8 cellular contexts compared by ENCODE assay signal in genomic region chr16:11105038-11105903, GRCh38.
DNase-seq lines count a peak whose midpoint lies in the region; ATAC-seq and TF ChIP-seq lines count a peak whose summit lies in the region.

No MANE protein-coding gene starts in this region.

- H3K27ac Mint-ChIP-seq in activated CD4-positive, alpha-beta T cell treated with anti-CD3 and anti-CD28 coated beads, Interleukin-2, amount 10 ng/mL, durations not matched to agents 7 days and 5 days = peak overlapping the region; percentile 84

- CTCF ChIA-PET in activated CD4-positive, alpha-beta T cell treated with anti-CD3 and anti-CD28 coated beads, Interleukin-2, amount 10 ng/mL, durations not matched to agents 7 days and 5 days (lab: Charles Lee) = interaction anchor here (0.6 to 2.2 kb wide), 10 partner anchors 11 to 150 kb away, joined by 3 to 11 read pairs (median 4); partner anchors contain the start of gene SOCS1

- H3K4me1 Mint-ChIP-seq in activated CD4-positive, alpha-beta T cell treated with anti-CD3 and anti-CD28 coated beads, Interleukin-2, amount 10 ng/mL, durations not matched to agents 7 days and 5 days = peaks cover 75% of the 10 kb centered on the region

- H3K4me1 ChIP-seq in foreskin keratinocyte = peaks cover 5% of the 10 kb centered on the region

- H3K27ac ChIP-seq in foreskin keratinocyte = no peak overlapping the region

- peak; percentile 73 for ATAC-seq in HG02852 (IDR thresholded peaks at IDR 0.05; ENCODE audit: unreplicated experiment)
- ATAC-seq in foreskin keratinocyte = peak; percentile 32

- peaks cover 31% of the 10 kb centered on the region for H3K36me3 Mint-ChIP-seq in activated CD4-positive, alpha-beta T cell treated with anti-CD3 and anti-CD28 coated beads, Interleukin-2, amount 10 ng/mL, durations not matched to agents 7 days and 5 days (ENCODE audit: low read depth)

- TF ChIP-seq CTCF in foreskin keratinocyte (conservative IDR thresholded peaks at IDR 0.05) (no peak), retinal pigment epithelial cell (conservative IDR thresholded peaks at IDR 0.05; ENCODE audit: low read depth, low read length) (no peak)

- no peaks in the 10 kb centered on the region for H3K27me3 Mint-ChIP-seq in activated CD4-positive, alpha-beta T cell treated with anti-CD3 and anti-CD28 coated beads, Interleukin-2, amount 10 ng/mL, durations not matched to agents 7 days and 5 days

- peak; percentile 40 for DNase-seq in activated naive CD4-positive, alpha-beta T cell treated with Interleukin-2 at 50 U/mL for 16 hours
- DNase-seq in activated naive CD4-positive, alpha-beta T cell treated with anti-CD3 and anti-CD28 coated beads, Interleukin-2, amount 50 U/mL, for 16 hours = no peak
- peak; percentile 7 for DNase-seq in NCI-H146 treated with DMSO at 0.1 percent for 48 hours (lab: John Stamatoyannopoulos, UW; ENCODE audit: unreplicated experiment)
- peak; percentile 57 for DNase-seq in activated CD4-positive, alpha-beta T cell treated with anti-CD3 and anti-CD28 coated beads, Interleukin-2, amount 10 ng/mL, durations not matched to agents 7 days and 5 days
- DNase-seq in foreskin keratinocyte = peak; percentile 48 to 70
- peak; percentile 69 for DNase-seq in retinal pigment epithelial cell (ENCODE audit: low read depth)
- DNase-seq in cerebellar cortex (ENCODE audit: low spot score) = no peak

- no peaks in the 10 kb centered on the region for H3K9me3 Mint-ChIP-seq in activated CD4-positive, alpha-beta T cell treated with anti-CD3 and anti-CD28 coated beads, Interleukin-2, amount 10 ng/mL, durations not matched to agents 7 days and 5 days

- no peak overlapping the region for H3K4me3 ChIP-seq in retinal pigment epithelial cell (ENCODE audit: low read length)

- peak overlapping the region; percentile 24 for H3K4me3 Mint-ChIP-seq in activated CD4-positive, alpha-beta T cell treated with anti-CD3 and anti-CD28 coated beads, Interleukin-2, amount 10 ng/mL, durations not matched to agents 7 days and 5 days

- H3K27me3 ChIP-seq in foreskin keratinocyte = no peaks in the 10 kb centered on the region

- POLR2A ChIA-PET in activated CD4-positive, alpha-beta T cell treated with anti-CD3 and anti-CD28 coated beads, Interleukin-2, amount 10 ng/mL, durations not matched to agents 7 days and 5 days (lab: Charles Lee) = interaction anchor here (0.5 to 2.3 kb wide), 7 partner anchors 10 to 149 kb away, joined by 3 to 11 read pairs (median 4); no protein-coding TSS in a partner anchor

Comparison
In these comparisons a context has a peak if more than half of its experiments do, and no peak if none do; other contexts are left out.
1. DNase-seq: peak in activated naive CD4-positive, alpha-beta T cell treated with Interleukin-2 at 50 U/mL for 16 hours (single experiment), NCI-H146 treated with DMSO at 0.1 percent for 48 hours (single experiment), activated CD4-positive, alpha-beta T cell treated with anti-CD3 and anti-CD28 coated beads, Interleukin-2, amount 10 ng/mL, durations not matched to agents 7 days and 5 days (single experiment), foreskin keratinocyte (2 of 2) and retinal pigment epithelial cell (single experiment); none in activated naive CD4-positive, alpha-beta T cell treated with anti-CD3 and anti-CD28 coated beads, Interleukin-2, amount 50 U/mL, for 16 hours (single experiment) and cerebellar cortex (single experiment).